27 cellular contexts compared by ENCODE assay signal in genomic region chr13:78997902-78998654, GRCh38.
A peak's percentile ranks its signal among the peaks of the same experiment; 100 is the strongest.
DNase-seq lines count a peak whose midpoint lies in the region; ATAC-seq and TF ChIP-seq lines count a peak whose summit lies in the region.
"Had no signal": no experiment of that assay in that cellular context is flagged by ENCODE, and none has a peak within 500 bp of the region (broad histone marks: within the 10 kb centered on the region; RNA-seq: fewer than 3 reads in every experiment).

No MANE protein-coding gene starts in this region.

- no CpG with 5 or more reads among the region's 10 CpGs for WGBS in neuronal stem cell (ENCODE audit: extremely low coverage in 2 of 2, insufficient read length in 2 of 2, insufficient replicate concordance in 1 of 2), 2 donors

- peaks cover 0 to 2% of the 10 kb centered on the region in 2 donors for H3K4me1 ChIP-seq in neuronal stem cell (ENCODE audit: control insufficient read depth in 2 of 2, insufficient read depth in 1 of 2, low read depth in 1 of 2, low read length in 2 of 2)
- H3K4me1 ChIP-seq: transverse colon had no signal

- H3K14ac ChIP-seq in neuronal stem cell (ENCODE audit: low read length) = no peak overlapping the region

- H3K79me1 ChIP-seq in neuronal stem cell (ENCODE audit: low read depth, low read length) = no peaks in the 10 kb centered on the region

- H2BK120ac ChIP-seq in neuronal stem cell (ENCODE audit: low read depth, low read length) = no peak overlapping the region

- H3K9ac ChIP-seq in neuronal stem cell (ENCODE audit: low read depth, low read length, poor library complexity) = no peak overlapping the region

- no peak overlapping the region for H3K4me3 ChIP-seq in neuronal stem cell (ENCODE audit: low read length in 2 of 2)
- H3K4me3 ChIP-seq: coronary artery, transverse colon had no signal

- ATAC-seq in GM18511 (IDR thresholded peaks at IDR 0.05; ENCODE audit: unreplicated experiment) (peak; percentile 50), HG02885 (IDR thresholded peaks at IDR 0.05; ENCODE audit: poor library complexity, unreplicated experiment) (peak; percentile 66), GM18505 (IDR thresholded peaks at IDR 0.05; ENCODE audit: unreplicated experiment) (no peak)
- ATAC-seq: CD8-positive, alpha-beta T cell; left cardiac atrium; natural killer cell treated with Interleukin-12 subunit alpha and Interleukin-12 subunit beta and Interleukin-15 and Interleukin-18, amount 100 ng/mL, for 72 hours; PC-3; stimulated activated memory B cell treated with anti-CD40 and anti-IgM and Interleukin-4, amounts not matched to agents 10 μg/mL and 1 μg/mL and 100 μg/mL, for 72 hours had no signal

- H2BK5ac ChIP-seq in neuronal stem cell (ENCODE audit: low read length) = no peak overlapping the region

- DNase-seq in NOMO-1 (lab: John Stamatoyannopoulos, UW; ENCODE audit: unreplicated experiment in 2 of 2) (peak; percentile 54 to 79), SKM-1 treated with dmso at 0.1 percent for 144 hours (lab: John Stamatoyannopoulos, UW; ENCODE audit: unreplicated experiment) (peak; percentile 36), putamen (ENCODE audit: low spot score) (no peak), neuronal stem cell (ENCODE audit: low spot score) (no peak)
- DNase-seq in stimulated activated CD4-positive, alpha-beta T cell treated with anti-CD3 and anti-CD28 coated beads, Interleukin-4, amount 100 ng/mL, for 24 hours = no peak
- DNase-seq: ACHN; activated CD4-positive, alpha-beta memory T cell treated with anti-CD3 and anti-CD28 coated beads for 36 hours; activated CD4-positive, alpha-beta T cell treated with anti-CD3 and anti-CD28 coated beads for 1 hour; activated CD8-positive, alpha-beta memory T cell treated with anti-CD3 and anti-CD28 coated beads, Interleukin-2, amount 50 U/mL, for 48 hours; activated naive CD4-positive, alpha-beta T cell treated with Interleukin-2 at 50 U/mL for 16 hours; BE2C; CD8-positive, alpha-beta T cell; effector CD8-positive, alpha-beta T cell; hippocampal formation; Kasumi-1; left cardiac atrium; NCI-H1105; NCI-H187; NCI-H526 treated with DMSO at 0.1 percent for 48 hours; PC-3; transverse colon had no signal

- no peak overlapping the region for H3K23ac ChIP-seq in neuronal stem cell (ENCODE audit: low read depth, low read length, poor library complexity)

- H3K4ac ChIP-seq in neuronal stem cell (ENCODE audit: low read length) = no peak overlapping the region

- H2AFZ ChIP-seq in neuronal stem cell (ENCODE audit: low read length) = no peak overlapping the region

- H4K91ac ChIP-seq in neuronal stem cell (ENCODE audit: low read depth, low read length, poor library complexity) = no peak overlapping the region

- H3K9me3 ChIP-seq in neuronal stem cell (replicated peaks in 1 of 2; ENCODE audit: control insufficient read depth in 2 of 2, insufficient read depth in 1 of 2, low read depth in 1 of 2, low read length in 2 of 2) = no peaks in the 10 kb centered on the region
- H3K9me3 ChIP-seq: BE2C, transverse colon had no signal

- no peak overlapping the region for H3K27ac ChIP-seq in neuronal stem cell (replicated peaks; ENCODE audit: low read length)
- H3K27ac ChIP-seq: coronary artery, transverse colon had no signal

- no peak overlapping the region for H2BK15ac ChIP-seq in neuronal stem cell (ENCODE audit: low read length)

- H3K27me3 ChIP-seq in neuronal stem cell (ENCODE audit: control insufficient read depth in 3 of 3, insufficient read depth in 3 of 3, low read depth in 1 of 3, low read length in 3 of 3) = no peaks in the 10 kb centered on the region
- H3K27me3 ChIP-seq: transverse colon had no signal

- no peak overlapping the region for H2AK5ac ChIP-seq in neuronal stem cell (ENCODE audit: low read depth, low read length)

- H3K18ac ChIP-seq in neuronal stem cell (ENCODE audit: low read length) = no peak overlapping the region

- no peaks in the 10 kb centered on the region for H3K36me3 ChIP-seq in neuronal stem cell (replicated peaks in 1 of 2; ENCODE audit: control insufficient read depth in 2 of 2, insufficient read depth in 2 of 2, low read length in 2 of 2)
- H3K36me3 ChIP-seq: BE2C, transverse colon had no signal

- TF ChIP-seq POLR2A in GM18505 (IDR thresholded peaks at IDR 0.05; ENCODE audit: borderline replicate concordance, extremely low read depth, insufficient read depth, insufficient read length) = no peak

- H3K4me2 ChIP-seq in neuronal stem cell (ENCODE audit: insufficient read depth, low read length, poor library complexity, severe bottlenecking) = no peak overlapping the region

- H4K8ac ChIP-seq in neuronal stem cell (ENCODE audit: low read depth, low read length) = no peak overlapping the region

- no peak overlapping the region for H2BK12ac ChIP-seq in neuronal stem cell (ENCODE audit: low read length)

Comparison
In these comparisons a context has a peak if more than half of its experiments do, and no peak if none do; other contexts are left out.
1. DNase-seq: peak in NOMO-1 (2 of 2) and SKM-1 treated with dmso at 0.1 percent for 144 hours (single experiment); none in putamen (single experiment), stimulated activated CD4-positive, alpha-beta T cell treated with anti-CD3 and anti-CD28 coated beads, Interleukin-4, amount 100 ng/mL, for 24 hours (single experiment) and neuronal stem cell (single experiment).